ENCODE assay signal across 20 cellular contexts in genomic region chr3:45440562-45440961, GRCh38. TPM values are rescaled to one million over a fixed set of nuclear protein-coding genes. Genes with fewer than 3 reads are reported as not detected.
A peak's percentile ranks its signal among the peaks of the same experiment; 100 is the strongest.
DNase-seq lines count a peak whose midpoint lies in the region; ATAC-seq and TF ChIP-seq lines count a peak whose summit lies in the region.
"Had no signal": no experiment of that assay in that cellular context is flagged by ENCODE, and none has a peak within 500 bp of the region (broad histone marks: within the 10 kb centered on the region; RNA-seq: fewer than 3 reads in every experiment).

No MANE protein-coding gene starts in this region.

- intact Hi-C loops in natural killer cell (cut with micrococcal nuclease), result no loop called here

- H3K27ac Mint-ChIP-seq in activated T-cell treated with anti-CD3 and anti-CD28 coated beads, Interleukin-2, amount 50 U/mL, for 24 hours, result peak overlapping the region; percentile 3
- peak overlapping the region; percentile 6 to 69 (median 25) for H3K27ac Mint-ChIP-seq in brain
- H3K27ac Mint-ChIP-seq in nephron progenitor cell, result peak overlapping the region; percentile 78
- H3K27ac Mint-ChIP-seq in natural killer cell, result no peak overlapping the region

- TF ChIP-seq CTCF in brain (conservative IDR thresholded peaks at IDR 0.05), result no peak
- no peak for TF ChIP-seq CTCF in nephron progenitor cell (IDR thresholded peaks at IDR 0.05)
- no peak for TF ChIP-seq CTCF in natural killer cell (IDR thresholded peaks at IDR 0.05)

- no peak overlapping the region for H3K4me3 Mint-ChIP-seq in activated T-cell treated with anti-CD3 and anti-CD28 coated beads, Interleukin-2, amount 50 U/mL, for 24 hours
- H3K4me3 Mint-ChIP-seq in brain (no peak overlapping the region), nephron progenitor cell (no peak overlapping the region), natural killer cell (no peak overlapping the region)
- H3K4me3 Mint-ChIP-seq: CD4-positive, alpha-beta memory T cell had no signal

- DNase-seq in activated T-cell treated with anti-CD3 and anti-CD28 coated beads, Interleukin-2, amount 50 U/mL, for 24 hours, result no peak
- no peak for DNase-seq in activated T-cell treated with anti-CD3 and anti-CD28 coated beads, Interleukin-2, amount 50 U/mL, for 48 hours
- DNase-seq in nephron progenitor cell, result no peak
- no peak for DNase-seq in NCI-H2227 (lab: John Stamatoyannopoulos, UW; ENCODE audit: unreplicated experiment)
- no peak for DNase-seq in natural killer cell
- DNase-seq: AML-193; CD4-positive, alpha-beta memory T cell; COR-L47; DMS79 treated with DMSO at 0.1 percent for 48 hours; H7; KBM-7; MV-4-11; NCI-H1105; NCI-H1436 treated with DMSO at 0.1 percent for 48 hours; NCI-H187 treated with DMSO at 0.1 percent for 48 hours; NCI-H526 treated with DMSO at 0.1 percent for 48 hours; RPMI8226; SHP77 had no signal

- peaks cover 2% of the 10 kb centered on the region for H3K4me1 Mint-ChIP-seq in activated T-cell treated with anti-CD3 and anti-CD28 coated beads, Interleukin-2, amount 50 U/mL, for 24 hours (ENCODE audit: low read depth)
- peaks cover 41% of the 10 kb centered on the region for H3K4me1 Mint-ChIP-seq in brain
- peaks cover 36% of the 10 kb centered on the region for H3K4me1 Mint-ChIP-seq in nephron progenitor cell
- H3K4me1 Mint-ChIP-seq in natural killer cell, result peaks cover 0 to 4% of the 10 kb centered on the region in 2 donors

- peaks cover 40% of the 10 kb centered on the region for H3K36me3 Mint-ChIP-seq in activated T-cell treated with anti-CD3 and anti-CD28 coated beads, Interleukin-2, amount 50 U/mL, for 24 hours (ENCODE audit: low read depth)
- H3K36me3 Mint-ChIP-seq in brain (peaks cover 27% of the 10 kb centered on the region), nephron progenitor cell (ENCODE audit: low read depth) (peaks cover 22% of the 10 kb centered on the region), natural killer cell (no peaks in the 10 kb centered on the region)

- H3K27me3 Mint-ChIP-seq in activated T-cell treated with anti-CD3 and anti-CD28 coated beads, Interleukin-2, amount 50 U/mL, for 24 hours, result no peaks in the 10 kb centered on the region
- no peaks in the 10 kb centered on the region for H3K27me3 Mint-ChIP-seq in brain
- H3K27me3 Mint-ChIP-seq in nephron progenitor cell (ENCODE audit: low read depth, poor library complexity), result no peaks in the 10 kb centered on the region
- H3K27me3 Mint-ChIP-seq in natural killer cell (ENCODE audit: low read depth in 2 of 2), result no peaks in the 10 kb centered on the region
- H3K27me3 Mint-ChIP-seq: CD4-positive, alpha-beta memory T cell had no signal

- no peaks in the 10 kb centered on the region for H3K9me3 Mint-ChIP-seq in activated T-cell treated with anti-CD3 and anti-CD28 coated beads, Interleukin-2, amount 50 U/mL, for 24 hours
- H3K9me3 Mint-ChIP-seq in brain (peaks cover 0 to 3% (median 0%) of the 10 kb centered on the region in 5 experiments), nephron progenitor cell (peaks cover 4% of the 10 kb centered on the region), natural killer cell (no peaks in the 10 kb centered on the region)
- H3K9me3 Mint-ChIP-seq: CD4-positive, alpha-beta memory T cell had no signal

- ATAC-seq in GM21723 (IDR thresholded peaks at IDR 0.05; ENCODE audit: unreplicated experiment) (no peak), natural killer cell (no peak)

RNA-seq across cellular contexts. Expression of gene LARS2, which starts 52.2 kb away (rescaled TPM):
- 13.1 TPM for polyA plus RNA-seq in brain (ENCODE audit: insufficient read depth, low read depth, low replicate concordance)
- 10 to 100 TPM; 16.1 to 26.0 (median 18.4) TPM for total RNA-seq in natural killer cell

Comparison
In these comparisons a context has a peak if more than half of its experiments do, and no peak if none do; other contexts are left out.
1. H3K27ac Mint-ChIP-seq: peak in activated T-cell treated with anti-CD3 and anti-CD28 coated beads, Interleukin-2, amount 50 U/mL, for 24 hours (single experiment), brain (5 of 5) and nephron progenitor cell (single experiment); none in natural killer cell (0 of 2).